25 cellular contexts compared by ENCODE assay signal in genomic region chr1:225774276-225775147, GRCh38. TPM values are rescaled to one million over a fixed set of nuclear protein-coding genes. Genes with fewer than 3 reads are reported as not detected.
DNase-seq lines count a peak whose midpoint lies in the region; ATAC-seq and TF ChIP-seq lines count a peak whose summit lies in the region.
"Had no signal": no experiment of that assay in that cellular context is flagged by ENCODE, and none has a peak within 500 bp of the region (broad histone marks: within the 10 kb centered on the region; RNA-seq: fewer than 3 reads in every experiment).

No MANE protein-coding gene starts in this region.

- no peak for TF ChIP-seq CTCF in activated CD8-positive, alpha-beta T cell treated with anti-CD3 and anti-CD28 coated beads for 36 hours (IDR thresholded peaks at IDR 0.05)

- no peaks in the 10 kb centered on the region for H3K27me3 ChIP-seq in SJSA1 (replicated peaks)
- H3K27me3 ChIP-seq in muscle layer of colon (ENCODE audit: control insufficient read depth in 1 of 2, insufficient read depth in 2 of 2, low read length in 2 of 2): no peaks in the 10 kb centered on the region

- H3K4me1 ChIP-seq in SJSA1 (replicated peaks) (peaks cover 60% of the 10 kb centered on the region), muscle layer of colon (ENCODE audit: insufficient read depth, low read length) (peaks cover 70% of the 10 kb centered on the region)

- H3K9me3 Mint-ChIP-seq in activated T-cell treated with anti-CD3 and anti-CD28 coated beads, Interleukin-2, amount 50 U/mL, for 24 hours: peaks cover 2% of the 10 kb centered on the region
- no peaks in the 10 kb centered on the region for H3K9me3 Mint-ChIP-seq in stimulated activated effector memory CD8-positive, alpha-beta T cell treated with anti-CD3 and anti-CD28 coated beads, Interleukin-12 subunit alpha, Interleukin-12 subunit beta, amount 100 ng/mL, for 72 hours
- H3K9me3 Mint-ChIP-seq in activated CD8-positive, alpha-beta T cell treated with anti-CD3 and anti-CD28 coated beads for 36 hours: peaks cover 3% of the 10 kb centered on the region
- H3K9me3 Mint-ChIP-seq: natural killer cell treated with Interleukin-12 subunit alpha and Interleukin-12 subunit beta and Interleukin-15 and Interleukin-18, amount 100 ng/mL, for 72 hours had no signal

- no peaks in the 10 kb centered on the region for H3K9me3 ChIP-seq in SJSA1 (replicated peaks)
- H3K9me3 ChIP-seq in muscle layer of colon (ENCODE audit: low read length): no peaks in the 10 kb centered on the region

- H3K36me3 ChIP-seq in SJSA1 (peaks cover 9% of the 10 kb centered on the region; the same call in 1 of the 2 replicates), muscle layer of colon (ENCODE audit: insufficient read depth, low read length) (no peaks in the 10 kb centered on the region)

- H3K4me3 Mint-ChIP-seq in activated T-cell treated with anti-CD3 and anti-CD28 coated beads, Interleukin-2, amount 50 U/mL, for 24 hours: no peak overlapping the region
- no peak overlapping the region for H3K4me3 Mint-ChIP-seq in stimulated activated effector memory CD8-positive, alpha-beta T cell treated with anti-CD3 and anti-CD28 coated beads, Interleukin-12 subunit alpha, Interleukin-12 subunit beta, amount 100 ng/mL, for 72 hours
- no peak overlapping the region for H3K4me3 Mint-ChIP-seq in activated CD8-positive, alpha-beta T cell treated with anti-CD3 and anti-CD28 coated beads for 36 hours
- H3K4me3 Mint-ChIP-seq: CD14-positive monocyte; natural killer cell treated with Interleukin-12 subunit alpha and Interleukin-12 subunit beta and Interleukin-15 and Interleukin-18, amount 100 ng/mL, for 72 hours had no signal

- H3K4me3 ChIP-seq in SJSA1 (no peak overlapping the region), muscle layer of colon (ENCODE audit: low read depth in 1 of 2, low read length in 2 of 2) (no peak overlapping the region)
- H3K4me3 ChIP-seq: GM12878, PC-9 had no signal

- POLR2A ChIA-PET in activated CD8-positive, alpha-beta T cell treated with anti-CD3 and anti-CD28 coated beads for 36 hours (lab: Charles Lee): interaction anchor here (0.7 kb wide), 1 partner anchor 314 kb away, joined by 3 read pairs; no protein-coding TSS in a partner anchor

- H3K27ac ChIP-seq in SJSA1: peak overlapping the region; percentile 86
- H3K27ac ChIP-seq in muscle layer of colon (ENCODE audit: low read depth, low read length): peak overlapping the region; percentile 57
- H3K27ac ChIP-seq: epithelial cell of prostate, HL-60, PC-9 had no signal

- intact Hi-C loops in activated CD8-positive, alpha-beta T cell treated with anti-CD3 and anti-CD28 coated beads for 36 hours (cut with micrococcal nuclease): loop anchor here (5.0 kb wide), 3 partner anchors 138 to 297 kb away; no protein-coding TSS in a partner anchor

- no peaks in the 10 kb centered on the region for H3K27me3 Mint-ChIP-seq in activated T-cell treated with anti-CD3 and anti-CD28 coated beads, Interleukin-2, amount 50 U/mL, for 24 hours
- H3K27me3 Mint-ChIP-seq in activated CD8-positive, alpha-beta T cell treated with anti-CD3 and anti-CD28 coated beads for 36 hours: no peaks in the 10 kb centered on the region
- H3K27me3 Mint-ChIP-seq: natural killer cell treated with Interleukin-12 subunit alpha and Interleukin-12 subunit beta and Interleukin-15 and Interleukin-18, amount 100 ng/mL, for 72 hours had no signal

- ATAC-seq in stimulated activated effector memory CD8-positive, alpha-beta T cell treated with anti-CD3 and anti-CD28 coated beads, Interleukin-12 subunit alpha, Interleukin-12 subunit beta, amount 100 ng/mL, for 72 hours: no peak
- ATAC-seq in activated CD8-positive, alpha-beta T cell treated with anti-CD3 and anti-CD28 coated beads for 36 hours: no peak
- ATAC-seq: GM12878; natural killer cell treated with Interleukin-12 subunit alpha and Interleukin-12 subunit beta and Interleukin-15 and Interleukin-18, amount 100 ng/mL, for 72 hours had no signal

- DNase-seq in activated T-cell treated with anti-CD3 and anti-CD28 coated beads, Interleukin-2, amount 50 U/mL, for 24 hours: no peak
- no peak for DNase-seq in activated T-cell treated with anti-CD3 and anti-CD28 coated beads, Interleukin-2, amount 50 U/mL, for 1 hour
- DNase-seq in SJSA1 (ENCODE audit: low read depth in 1 of 2, low spot score in 2 of 2): peak; percentile 62 to 94
- no peak for DNase-seq in stimulated activated effector memory CD8-positive, alpha-beta T cell treated with anti-CD3 and anti-CD28 coated beads, Interleukin-12 subunit alpha, Interleukin-12 subunit beta, amount 100 ng/mL, for 72 hours (ENCODE audit: low spot score in 2 of 2)
- no peak for DNase-seq in activated CD8-positive, alpha-beta T cell treated with anti-CD3 and anti-CD28 coated beads for 36 hours
- DNase-seq in NCI-H524 treated with DMSO at 0.1 percent for 48 hours (lab: John Stamatoyannopoulos, UW): no peak
- no peak for DNase-seq in CD1c-positive myeloid dendritic cell (ENCODE audit: extremely low spot score)
- DNase-seq: activated CD8-positive, alpha-beta memory T cell treated with anti-CD3 and anti-CD28 coated beads, Interleukin-2, amount 50 U/mL, for 48 hours; activated gamma-delta T cell; amygdala; central memory CD4-positive, alpha-beta T cell; DMS 273 treated with DMSO at 0.1 percent for 48 hours; mammary epithelial cell; MM.1S; NCI-H1436 treated with DMSO at 0.1 percent for 48 hours; NCI-H2227 treated with DMSO at 0.1 percent for 48 hours; PC-9; stimulated activated CD4-positive, alpha-beta T cell treated with anti-CD3 and anti-CD28 coated beads, Interleukin-12 subunit alpha, Interleukin-12 subunit beta, amount 100 ng/mL, for 4 hours; stimulated activated CD8-positive, alpha-beta memory T cell treated with anti-CD3 and anti-CD28 coated beads, Interleukin-4, amount 100 ng/mL, for 48 hours had no signal

- H3K9ac ChIP-seq in muscle layer of colon (ENCODE audit: low read length): no peak overlapping the region

- peaks cover 7% of the 10 kb centered on the region for H3K4me1 Mint-ChIP-seq in activated T-cell treated with anti-CD3 and anti-CD28 coated beads, Interleukin-2, amount 50 U/mL, for 24 hours (ENCODE audit: low read depth)
- peaks cover 5% of the 10 kb centered on the region for H3K4me1 Mint-ChIP-seq in stimulated activated effector memory CD8-positive, alpha-beta T cell treated with anti-CD3 and anti-CD28 coated beads, Interleukin-12 subunit alpha, Interleukin-12 subunit beta, amount 100 ng/mL, for 72 hours
- H3K4me1 Mint-ChIP-seq in activated CD8-positive, alpha-beta T cell treated with anti-CD3 and anti-CD28 coated beads for 36 hours (ENCODE audit: low read depth): peaks cover 7% of the 10 kb centered on the region

- peaks cover 2% of the 10 kb centered on the region for H3K36me3 Mint-ChIP-seq in activated T-cell treated with anti-CD3 and anti-CD28 coated beads, Interleukin-2, amount 50 U/mL, for 24 hours (ENCODE audit: low read depth)
- H3K36me3 Mint-ChIP-seq in stimulated activated effector memory CD8-positive, alpha-beta T cell treated with anti-CD3 and anti-CD28 coated beads, Interleukin-12 subunit alpha, Interleukin-12 subunit beta, amount 100 ng/mL, for 72 hours: no peaks in the 10 kb centered on the region
- peaks cover 10% of the 10 kb centered on the region for H3K36me3 Mint-ChIP-seq in activated CD8-positive, alpha-beta T cell treated with anti-CD3 and anti-CD28 coated beads for 36 hours (ENCODE audit: low read depth)
- H3K36me3 Mint-ChIP-seq: CD14-positive monocyte; natural killer cell treated with Interleukin-12 subunit alpha and Interleukin-12 subunit beta and Interleukin-15 and Interleukin-18, amount 100 ng/mL, for 72 hours had no signal

- H3K27ac Mint-ChIP-seq in activated T-cell treated with anti-CD3 and anti-CD28 coated beads, Interleukin-2, amount 50 U/mL, for 24 hours: peak overlapping the region; percentile 18
- peak overlapping the region; percentile 17 for H3K27ac Mint-ChIP-seq in stimulated activated effector memory CD8-positive, alpha-beta T cell treated with anti-CD3 and anti-CD28 coated beads, Interleukin-12 subunit alpha, Interleukin-12 subunit beta, amount 100 ng/mL, for 72 hours
- no peak overlapping the region for H3K27ac Mint-ChIP-seq in activated CD8-positive, alpha-beta T cell treated with anti-CD3 and anti-CD28 coated beads for 36 hours
- H3K27ac Mint-ChIP-seq: CD14-positive monocyte had no signal

- CTCF ChIA-PET in activated CD8-positive, alpha-beta T cell treated with anti-CD3 and anti-CD28 coated beads for 36 hours (lab: Charles Lee): interaction anchor here (0.7 to 4.1 kb wide), 3 partner anchors 299 to 456 kb away, joined by 3 to 25 read pairs (median 8); no protein-coding TSS in a partner anchor

RNA-seq across cellular contexts. Expression of gene SRP9, which starts 3.1 kb away (rescaled TPM):
- 735 and 762 TPM in 2 replicates for total RNA-seq in SJSA1 (2014; rRNA removed; shearing (Covaris generic))
- total RNA-seq in activated CD8-positive, alpha-beta T cell treated with anti-CD3 and anti-CD28 coated beads for 36 hours: 100 to 1,000 TPM; 275 to 304 TPM

RNA-seq across cellular contexts. Expression of gene EPHX1, which starts 35.4 kb away (rescaled TPM):
- total RNA-seq in SJSA1 (2014; rRNA removed; shearing (Covaris generic)): 29.0 and 45.7 TPM in 2 replicates
- total RNA-seq in activated CD8-positive, alpha-beta T cell treated with anti-CD3 and anti-CD28 coated beads for 36 hours: 1 to 10 TPM; 2.1 to 3.6 TPM

Comparison
In these comparisons a context has a peak if more than half of its experiments do, and no peak if none do; other contexts are left out.
1. DNase-seq: peak in SJSA1 (2 of 2); none in activated T-cell treated with anti-CD3 and anti-CD28 coated beads, Interleukin-2, amount 50 U/mL, for 24 hours (single experiment), activated T-cell treated with anti-CD3 and anti-CD28 coated beads, Interleukin-2, amount 50 U/mL, for 1 hour (single experiment), stimulated activated effector memory CD8-positive, alpha-beta T cell treated with anti-CD3 and anti-CD28 coated beads, Interleukin-12 subunit alpha, Interleukin-12 subunit beta, amount 100 ng/mL, for 72 hours (0 of 2), activated CD8-positive, alpha-beta T cell treated with anti-CD3 and anti-CD28 coated beads for 36 hours (single experiment), NCI-H524 treated with DMSO at 0.1 percent for 48 hours (single experiment) and CD1c-positive myeloid dendritic cell (single experiment).